19 cellular contexts compared by ENCODE assay signal in genomic region chr6:135141728-135142127, GRCh38. TPM values are rescaled to one million over a fixed set of nuclear protein-coding genes. Genes with fewer than 3 reads are reported as not detected.
DNase-seq lines count a peak whose midpoint lies in the region; ATAC-seq and TF ChIP-seq lines count a peak whose summit lies in the region.
"Had no signal": no experiment of that assay in that cellular context is flagged by ENCODE, and none has a peak within 500 bp of the region (broad histone marks: within the 10 kb centered on the region; RNA-seq: fewer than 3 reads in every experiment).

No MANE protein-coding gene starts in this region.

- TF ChIP-seq CTCF in stomach (IDR thresholded peaks at IDR 0.05): no peak

- TF ChIP-seq POLR2A in stomach (IDR thresholded peaks at IDR 0.05): no peak

- ATAC-seq in GM18858 (IDR thresholded peaks at IDR 0.05; ENCODE audit: unreplicated experiment): peak; percentile 38
- peak; percentile 59 for ATAC-seq in GM21515 (IDR thresholded peaks at IDR 0.05; ENCODE audit: unreplicated experiment)
- peak; percentile 60 for ATAC-seq in HG03571 (IDR thresholded peaks at IDR 0.05; ENCODE audit: unreplicated experiment)
- ATAC-seq in HG02981 (IDR thresholded peaks at IDR 0.05; ENCODE audit: unreplicated experiment): no peak
- ATAC-seq: CD8-positive, alpha-beta T cell; heart right ventricle had no signal

- H3K36me3 Mint-ChIP-seq in CD4-positive, alpha-beta memory T cell: no peaks in the 10 kb centered on the region
- H3K36me3 Mint-ChIP-seq: CD8-positive, alpha-beta T cell had no signal

- no peaks in the 10 kb centered on the region for H3K36me3 ChIP-seq in stomach
- no peaks in the 10 kb centered on the region for H3K36me3 ChIP-seq in CD4-positive, alpha-beta memory T cell (ENCODE audit: insufficient read depth, low read length)
- H3K36me3 ChIP-seq: colonic mucosa, heart right ventricle had no signal

- H3K4me3 Mint-ChIP-seq in CD4-positive, alpha-beta memory T cell: no peak overlapping the region
- H3K4me3 Mint-ChIP-seq: activated T-cell treated with anti-CD3 and anti-CD28 coated beads, Interleukin-2, amount 50 U/mL, for 24 hours; CD8-positive, alpha-beta T cell had no signal

- no peak for TF ChIP-seq EP300 in stomach (IDR thresholded peaks at IDR 0.05)

- POLR2A ChIA-PET in CD4-positive, alpha-beta memory T cell (lab: Charles Lee; ENCODE audit: partially characterized antibody): interaction anchor here (0.6 to 1.5 kb wide), 4 partner anchors 38 to 501 kb away, joined by 3 read pairs; no protein-coding TSS in a partner anchor

- H3K27ac Mint-ChIP-seq in CD4-positive, alpha-beta memory T cell: peak overlapping the region in 2 of 7 donors; percentile 15 to 85
- H3K27ac Mint-ChIP-seq: activated T-cell treated with anti-CD3 and anti-CD28 coated beads, Interleukin-2, amount 50 U/mL, for 24 hours; CD8-positive, alpha-beta T cell had no signal

- no peaks in the 10 kb centered on the region for H3K9me3 ChIP-seq in stomach
- H3K9me3 ChIP-seq in CD4-positive, alpha-beta memory T cell (ENCODE audit: control insufficient read depth in 1 of 2, low read length in 2 of 2): no peaks in the 10 kb centered on the region
- H3K9me3 ChIP-seq: colonic mucosa, heart right ventricle had no signal

- H3K27me3 ChIP-seq in stomach: no peaks in the 10 kb centered on the region
- no peaks in the 10 kb centered on the region for H3K27me3 ChIP-seq in CD4-positive, alpha-beta memory T cell (ENCODE audit: insufficient read depth, low read length)
- H3K27me3 ChIP-seq: colonic mucosa had no signal

- H3K9me3 Mint-ChIP-seq in CD4-positive, alpha-beta memory T cell: no peaks in the 10 kb centered on the region
- H3K9me3 Mint-ChIP-seq: activated T-cell treated with anti-CD3 and anti-CD28 coated beads, Interleukin-2, amount 50 U/mL, for 24 hours; CD8-positive, alpha-beta T cell had no signal

- intact Hi-C loops in stomach (cut with DNase I; ENCODE audit: low total_unique reads): loop anchor here (5.0 kb wide), 1 partner anchor 281 kb away; no protein-coding TSS in a partner anchor
- intact Hi-C loops in CD4-positive, alpha-beta memory T cell (cut with micrococcal nuclease): no loop called here

- peaks cover 16 to 30% (median 21%) of the 10 kb centered on the region in 4 donors for H3K4me1 Mint-ChIP-seq in CD4-positive, alpha-beta memory T cell

- H3K4me1 ChIP-seq in stomach: no peaks in the 10 kb centered on the region
- peaks cover 12% of the 10 kb centered on the region for H3K4me1 ChIP-seq in CD4-positive, alpha-beta memory T cell (ENCODE audit: insufficient read depth, low read length)
- H3K4me1 ChIP-seq: colonic mucosa had no signal

- no peak overlapping the region for H3K4me3 ChIP-seq in stomach
- no peak overlapping the region for H3K4me3 ChIP-seq in CD4-positive, alpha-beta memory T cell (ENCODE audit: low read length in 2 of 2)
- H3K4me3 ChIP-seq: colonic mucosa, heart right ventricle, smooth muscle cell had no signal

- no peaks in the 10 kb centered on the region for H3K27me3 Mint-ChIP-seq in CD4-positive, alpha-beta memory T cell
- H3K27me3 Mint-ChIP-seq: activated T-cell treated with anti-CD3 and anti-CD28 coated beads, Interleukin-2, amount 50 U/mL, for 24 hours had no signal

- H3K27ac ChIP-seq in stomach: no peak overlapping the region
- no peak overlapping the region for H3K27ac ChIP-seq in CD4-positive, alpha-beta memory T cell (ENCODE audit: low read depth, low read length)
- H3K27ac ChIP-seq: colonic mucosa, heart right ventricle had no signal

- DNase-seq in germinal center (ENCODE audit: low spot score) (peak; percentile 36), stomach (no peak), NK-92 (lab: John Stamatoyannopoulos, UW; ENCODE audit: unreplicated experiment) (no peak)
- DNase-seq in CD4-positive, alpha-beta memory T cell: no peak
- DNase-seq: activated CD4-positive, CD25-positive, alpha-beta regulatory T cell treated with anti-CD3 and anti-CD28 coated beads, Interleukin-2, amount 50 U/mL, for 72 hours; activated T-cell treated with anti-CD3 and anti-CD28 coated beads, Interleukin-2, amount 50 U/mL, for 24 hours; amniotic stem cell; CD8-positive, alpha-beta T cell; colonic mucosa; heart right ventricle; kidney glomerular epithelial cell; NCI-H345; substantia nigra; SW 1271 had no signal

- CTCF ChIA-PET in CD4-positive, alpha-beta memory T cell (lab: Charles Lee; ENCODE audit: partially characterized antibody): interaction anchor here (1.1 to 5.6 kb wide), 9 partner anchors 10 to 66 kb away, joined by 3 to 66 read pairs (median 13); no protein-coding TSS in a partner anchor

RNA-seq across cellular contexts. Expression of gene MYB, which starts 39.4 kb away (rescaled TPM):
- 100 to 1,000 TPM in 1 of 5 donors, 1 to 10 TPM in 2, not detected in 2; 4.2 to 118 (median 8.3) TPM for total RNA-seq in stomach
- 1 to 10 TPM in 2 of 3 donors, under 1 TPM in 1; 0.56 to 1.6 (median 1.2) TPM for polyA plus RNA-seq in stomach
- 1 to 10 TPM; 3.9 to 4.7 TPM for total RNA-seq in CD4-positive, alpha-beta memory T cell
- polyA plus RNA-seq in CD4-positive, alpha-beta memory T cell: under 1 TPM; 0.31 to 0.35 TPM
